ENCODE assay signal across 8 cellular contexts in the genomic region with DNA sequence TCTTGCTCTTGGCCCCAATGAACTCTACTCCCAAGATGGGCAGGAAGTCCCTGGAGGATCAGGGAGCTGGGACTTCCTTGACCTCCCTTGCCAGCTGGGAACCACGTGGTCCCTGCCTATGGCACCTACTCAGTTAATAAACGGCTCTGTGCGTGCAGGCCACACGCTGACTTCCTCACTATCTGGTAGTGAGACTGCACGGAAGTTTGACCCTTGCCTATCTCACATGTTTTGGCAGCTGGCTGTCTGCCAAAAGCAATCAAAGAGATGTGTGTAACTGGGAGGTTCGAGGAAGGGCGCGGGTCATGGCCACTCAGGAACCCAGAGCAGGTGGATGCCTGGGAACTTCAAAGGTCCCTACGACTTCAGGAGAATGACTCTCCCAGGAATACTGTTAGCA. TPM values are rescaled to one million over a fixed set of nuclear protein-coding genes. Genes with fewer than 3 reads are reported as not detected.
DNase-seq lines count a peak whose midpoint lies in the region; ATAC-seq and TF ChIP-seq lines count a peak whose summit lies in the region.
"Had no signal": no experiment of that assay in that cellular context is flagged by ENCODE, and none has a peak within 500 bp of the region (broad histone marks: within the 10 kb centered on the region; RNA-seq: fewer than 3 reads in every experiment).

No MANE protein-coding gene starts in this region.

- CTCF ChIA-PET in Panc1 (lab: Charles Lee): no interaction called here

- TF ChIP-seq CTCF in Panc1 (IDR thresholded peaks at IDR 0.05) (no peak), fibroblast of the aortic adventitia (IDR thresholded peaks at IDR 0.05; ENCODE audit: insufficient read depth, low read length) (no peak)

- in situ Hi-C loops in Panc1 (cut with HindIII; ENCODE audit: low pct_unique_long_range_greater_than_20kb, low sequenced_read_pairs): no loop called here

- H3K4me3 ChIP-seq in Panc1 (ENCODE audit: low read depth in 2 of 2, low read length in 2 of 2) (no peak overlapping the region), fibroblast of the aortic adventitia (ENCODE audit: low read depth, low read length) (no peak overlapping the region)

- H3K4me1 ChIP-seq in Panc1 (ENCODE audit: control insufficient read depth, insufficient read depth, low read length): no peaks in the 10 kb centered on the region; the same call in none of the 2 replicates

- ATAC-seq in Panc1: no peak

- POLR2A ChIA-PET in Panc1 (lab: Charles Lee): no interaction called here

- no peaks in the 10 kb centered on the region for H3K9me3 ChIP-seq in Panc1 (ENCODE audit: control insufficient read depth, insufficient read depth, low read depth, low read length)

- no TSS peak for BruUV-seq in Panc1 (replicated peaks; lab: Mats Ljungman, UMichigan)

- intact Hi-C loops in Panc1 (cut with micrococcal nuclease; ENCODE audit: unreplicated experiment): no loop called here

- H3K27me3 ChIP-seq in Panc1 (ENCODE audit: control insufficient read depth, insufficient read depth, low read length): no peaks in the 10 kb centered on the region

- peak overlapping the region; percentile 8; the same call in 1 of the 2 replicates for H3K27ac ChIP-seq in Panc1 (ENCODE audit: low read length)

- DNase-seq in GM04504 (ENCODE audit: low read depth): peak; percentile 24
- no peak for DNase-seq in Panc1 (ENCODE audit: low read depth, low spot score)
- peak; percentile 11 for DNase-seq in fibroblast of the aortic adventitia (ENCODE audit: low read depth)
- peak; percentile 22 for DNase-seq in renal cortical epithelial cell (ENCODE audit: low read depth)
- no peak for DNase-seq in stimulated activated CD4-positive, alpha-beta T cell treated with anti-CD3 and anti-CD28 coated beads, Interleukin-4, amount 100 ng/mL, for 1 hour
- no peak for DNase-seq in stimulated activated CD4-positive, alpha-beta T cell treated with anti-CD3 and anti-CD28 coated beads, Interleukin-4, amount 100 ng/mL, for 24 hours
- no peak for DNase-seq in DMS53 treated with DMSO at 0.1 percent for 48 hours (lab: John Stamatoyannopoulos, UW; ENCODE audit: unreplicated experiment)
- DNase-seq: NCI-H524 had no signal

- H3K36me3 ChIP-seq in Panc1 (ENCODE audit: control insufficient read depth, insufficient read depth, low read length): peaks cover 24% of the 10 kb centered on the region

RNA-seq across cellular contexts. Expression of gene RFLNA, which starts 57.9 kb away (rescaled TPM):
- total RNA-seq in Panc1 (2021; ENCODE audit: unreplicated experiment): 5.4 TPM
- 21.4 TPM for polyA plus RNA-seq in Panc1 (2012; ENCODE audit: insufficient read length)
- 0.45 and 1.1 TPM in 2 replicates for total RNA-seq in fibroblast of the aortic adventitia (ENCODE audit: low replicate concordance)
- total RNA-seq in renal cortical epithelial cell: 19.2 and 56.8 TPM in 2 replicates

Comparison
In these comparisons a context has a peak if more than half of its experiments do, and no peak if none do; other contexts are left out.
1. DNase-seq: peak in GM04504 (single experiment), fibroblast of the aortic adventitia (single experiment) and renal cortical epithelial cell (single experiment); none in Panc1 (single experiment), stimulated activated CD4-positive, alpha-beta T cell treated with anti-CD3 and anti-CD28 coated beads, Interleukin-4, amount 100 ng/mL, for 1 hour (single experiment), stimulated activated CD4-positive, alpha-beta T cell treated with anti-CD3 and anti-CD28 coated beads, Interleukin-4, amount 100 ng/mL, for 24 hours (single experiment) and DMS53 treated with DMSO at 0.1 percent for 48 hours (single experiment).